ENCODE assay signal across 9 cellular contexts in the genomic region with DNA sequence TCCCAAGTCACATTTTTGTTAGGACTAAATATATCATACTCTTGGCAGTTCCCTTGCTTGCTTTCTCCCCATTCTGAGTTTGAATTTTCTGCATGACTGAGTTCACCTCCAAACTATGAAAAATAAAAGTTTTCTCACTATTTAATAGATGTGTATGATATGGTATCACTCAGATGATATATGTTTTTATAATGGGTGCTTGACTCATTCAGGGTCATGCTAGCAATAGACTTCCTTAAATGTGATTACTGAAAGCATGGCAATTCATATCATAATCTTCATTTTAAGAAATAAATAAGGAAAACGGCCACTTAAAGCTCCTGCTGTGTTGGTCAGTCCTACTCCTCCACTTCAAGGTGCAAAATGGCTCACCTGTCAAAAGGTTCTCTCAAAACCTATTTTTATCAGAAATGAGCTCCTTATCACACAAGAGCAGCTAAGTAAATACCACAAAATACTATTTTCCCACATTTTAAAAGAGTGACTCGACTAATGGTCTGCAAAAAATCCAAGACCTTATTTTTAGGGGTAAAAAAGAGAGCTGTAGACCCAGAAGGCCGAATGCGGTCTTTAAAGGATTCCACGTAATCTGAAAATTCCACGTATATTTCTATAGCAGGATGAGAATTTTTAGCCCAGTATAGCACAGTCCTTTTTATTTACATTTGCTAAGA. TPM values are rescaled to one million over a fixed set of nuclear protein-coding genes. Genes with fewer than 3 reads are reported as not detected.
A peak's percentile ranks its signal among the peaks of the same experiment; 100 is the strongest.
DNase-seq lines count a peak whose midpoint lies in the region; ATAC-seq and TF ChIP-seq lines count a peak whose summit lies in the region.
"Had no signal": no experiment of that assay in that cellular context is flagged by ENCODE, and none has a peak within 500 bp of the region (broad histone marks: within the 10 kb centered on the region; RNA-seq: fewer than 3 reads in every experiment).

No MANE protein-coding gene starts in this region.

- no peak for ATAC-seq in WTC11
- no peak for ATAC-seq in GM21825 (IDR thresholded peaks at IDR 0.05; ENCODE audit: unreplicated experiment)

- peak overlapping the region; percentile 64 for H3K4me3 ChIP-seq in iPS-11a (ENCODE audit: low read depth, low read length)
- peak overlapping the region; percentile 67 for H3K4me3 ChIP-seq in suprapubic skin

- 58% methylated on average over 6 of the region's 6 CpGs for WGBS in suprapubic skin

- H3K9me3 Mint-ChIP-seq in T-helper 2 cell treated with Interferon-gamma antibody and Interleukin-4, amounts not matched to agents 5 μg/mL and 100 μg/mL, for 36 hours = no peaks in the 10 kb centered on the region
- peaks cover 9% of the 10 kb centered on the region for H3K9me3 Mint-ChIP-seq in WTC11

- no peaks in the 10 kb centered on the region for H3K36me3 Mint-ChIP-seq in T-helper 2 cell treated with Interferon-gamma antibody and Interleukin-4, amounts not matched to agents 5 μg/mL and 100 μg/mL, for 36 hours (ENCODE audit: low read depth)
- H3K36me3 Mint-ChIP-seq in WTC11 = no peaks in the 10 kb centered on the region; the same call in 1 of the 2 replicates

- no peaks in the 10 kb centered on the region for H3K27me3 Mint-ChIP-seq in T-helper 2 cell treated with Interferon-gamma antibody and Interleukin-4, amounts not matched to agents 5 μg/mL and 100 μg/mL, for 36 hours (ENCODE audit: low read depth)
- H3K27me3 Mint-ChIP-seq in WTC11 (ENCODE audit: low read depth) = no peaks in the 10 kb centered on the region

- no peak for DNase-seq in T-helper 2 cell treated with Interferon-gamma antibody and Interleukin-4, amounts not matched to agents 5 μg/mL and 100 μg/mL, for 36 hours (ENCODE audit: low spot score)
- no peak for DNase-seq in T-helper 2 cell
- no peak for DNase-seq in WTC11 (ENCODE audit: low spot score)
- no peak for DNase-seq in suprapubic skin (ENCODE audit: low spot score in 2 of 2)
- no peak for DNase-seq in stimulated activated naive CD4-positive, alpha-beta T cell (lab: John Stamatoyannopoulos, UW)
- no peak for DNase-seq in SW480 (ENCODE audit: low spot score)

- no peak for TF ChIP-seq CTCF in WTC11 (IDR thresholded peaks at IDR 0.05)
- TF ChIP-seq CTCF in suprapubic skin (IDR thresholded peaks at IDR 0.05) = no peak

- H3K27ac Mint-ChIP-seq in T-helper 2 cell treated with Interferon-gamma antibody and Interleukin-4, amounts not matched to agents 5 μg/mL and 100 μg/mL, for 36 hours = peak overlapping the region; percentile 96
- peak overlapping the region; percentile 100 for H3K27ac Mint-ChIP-seq in WTC11

- H3K4me1 ChIP-seq in suprapubic skin = peaks cover 40% of the 10 kb centered on the region

- TF ChIP-seq POLR2A in suprapubic skin (IDR thresholded peaks at IDR 0.05) = no peak

- H3K9me3 ChIP-seq in suprapubic skin = no peaks in the 10 kb centered on the region

- CTCF ChIA-PET in WTC11 (lab: Charles Lee) = interaction anchor here (0.9 to 3.9 kb wide), 13 partner anchors 10 to 436 kb away, joined by 3 to 75 read pairs (median 6); partner anchors contain the start of genes AJUBA, CDH24, PRMT5 and PSMB11

- peaks cover 41% of the 10 kb centered on the region for H3K4me1 Mint-ChIP-seq in T-helper 2 cell treated with Interferon-gamma antibody and Interleukin-4, amounts not matched to agents 5 μg/mL and 100 μg/mL, for 36 hours (ENCODE audit: low read depth)
- peaks cover 28% of the 10 kb centered on the region for H3K4me1 Mint-ChIP-seq in WTC11

- POLR2A ChIA-PET in WTC11 (lab: Charles Lee) = interaction anchor here (0.7 to 2.5 kb wide), 11 partner anchors 10 to 89 kb away, joined by 3 to 23 read pairs (median 9); partner anchors contain the start of genes ACIN1, AJUBA, C14orf119 and HAUS4

- H3K27ac ChIP-seq in suprapubic skin = peak overlapping the region; percentile 91

- H3K4me3 Mint-ChIP-seq in T-helper 2 cell treated with Interferon-gamma antibody and Interleukin-4, amounts not matched to agents 5 μg/mL and 100 μg/mL, for 36 hours = peak overlapping the region; percentile 94
- peak overlapping the region; percentile 91 for H3K4me3 Mint-ChIP-seq in WTC11

- H3K36me3 ChIP-seq in suprapubic skin = no peaks in the 10 kb centered on the region

- no peak for TF ChIP-seq EP300 in suprapubic skin (IDR thresholded peaks at IDR 0.05)

- no peaks in the 10 kb centered on the region for H3K27me3 ChIP-seq in suprapubic skin

TF ChIP-seq in WTC11, 78 proteins besides CTCF, POLR2A, EP300 and RAD21:
- no peak for TF ChIP-seq IRF1 (CRISPR knock-in tag; IDR thresholded peaks at IDR 0.05)

RNA-seq across cellular contexts. Expression of gene C14orf93, which starts 3.9 kb away (rescaled TPM):
- total RNA-seq in WTC11 (2021) (8.1 to 12.8 TPM (median 11.9 TPM) in 3 replicates), suprapubic skin (10 to 100 TPM; 19.1 to 32.9 (median 24.3) TPM)

RNA-seq across cellular contexts. Expression of gene AJUBA, which starts 23.6 kb away (rescaled TPM):
- total RNA-seq in WTC11 (2021) (28.8 to 35.8 TPM (median 33.8 TPM) in 3 replicates), suprapubic skin (100 to 1,000 TPM in 1 of 4 donors, 10 to 100 TPM in 3; 66.0 to 120 (median 79.2) TPM)

RNA-seq across cellular contexts. Expression of gene PSMB5, which starts 28.7 kb away (rescaled TPM):
- total RNA-seq in WTC11 (2021) (200 to 224 TPM (median 203 TPM) in 3 replicates), suprapubic skin (100 to 1,000 TPM in 3 of 4 donors, 10 to 100 TPM in 1; 59.7 to 167 (median 135) TPM)

RNA-seq across cellular contexts. Expression of gene PSMB11, which starts 36.0 kb away (rescaled TPM):
- total RNA-seq in WTC11 (2021) = not detected in 3 replicates
- total RNA-seq in suprapubic skin = not detected
- total RNA-seq: subcutaneous adipose tissue had no signal

RNA-seq across cellular contexts. Expression of gene HAUS4, which starts 49.1 kb away (rescaled TPM):
- total RNA-seq in WTC11 (2021) (52.4 to 57.6 TPM (median 53.5 TPM) in 3 replicates), suprapubic skin (100 to 1,000 TPM in 2 of 4 donors, 10 to 100 TPM in 2; 43.1 to 119 (median 96.3) TPM)
